Comparison of ENCODE assay signal across 9 cellular contexts in genomic region chr18:77208969-77209368, GRCh38. TPM values are rescaled to one million over a fixed set of nuclear protein-coding genes. Genes with fewer than 3 reads are reported as not detected.
DNase-seq lines count a peak whose midpoint lies in the region; ATAC-seq, FAIRE-seq and TF ChIP-seq lines count a peak whose summit lies in the region.
"Had no signal": no experiment of that assay in that cellular context is flagged by ENCODE, and none has a peak within 500 bp of the region (broad histone marks: within the 10 kb centered on the region; RNA-seq: fewer than 3 reads in every experiment).

No MANE protein-coding gene starts in this region.

- in situ Hi-C loops in GM12878 (cut with MboI) = no loop called here

- no TSS peak for BruUV-seq in GM12878 (replicated peaks; lab: Mats Ljungman, UMichigan)

- peak overlapping the region; percentile 36 for H3K4me2 ChIP-seq in GM12878 (ENCODE audit: control insufficient read depth, insufficient read depth)

- no peaks in the 10 kb centered on the region for H3K9me3 ChIP-seq in GM12878 (replicated peaks; ENCODE audit: control insufficient read depth, insufficient read depth, low read length)
- no peaks in the 10 kb centered on the region for H3K9me3 ChIP-seq in mucosa of descending colon

- TF ChIP-seq RAD21 in GM12878 (IDR thresholded peaks at IDR 0.05; ENCODE audit: insufficient read depth, low read depth, low read length) = no peak

- WGBS in GM12878 (ENCODE audit: insufficient coverage, insufficient replicate concordance, low lambda C conversion rate, missing lambda C conversion rate) = 0% methylated on average over 3 of the region's 4 CpGs

- ATAC-seq in HG02571 (IDR thresholded peaks at IDR 0.05; ENCODE audit: unreplicated experiment) = peak; percentile 70
- peak; percentile 85 for ATAC-seq in GM12878
- ATAC-seq in mucosa of descending colon = peak; percentile 79

- H3K36me3 ChIP-seq in GM12878 (ENCODE audit: control insufficient read depth in 2 of 2, insufficient read depth in 2 of 2, low read length in 1 of 2) = no peaks in the 10 kb centered on the region
- H3K36me3 ChIP-seq in mucosa of descending colon (ENCODE audit: low read depth) = no peaks in the 10 kb centered on the region
- H3K36me3 ChIP-seq: cardiac muscle cell had no signal

- DNase-seq in activated T-cell treated with anti-CD3 and anti-CD28 coated beads for 4 hours (peak; percentile 19), MV-4-11 (lab: John Stamatoyannopoulos, UW) (peak; percentile 68), GM12878 (ENCODE audit: low read depth, low spot score) (peak; percentile 34), mucosa of descending colon (peak in 1 of 3 donors; percentile 58), NCI-H1417 (lab: John Stamatoyannopoulos, UW) (no peak), HuH-7 (ENCODE audit: low spot score) (no peak)
- DNase-seq in activated T-cell treated with anti-CD3 and anti-CD28 coated beads, Interleukin-2, amount 50 U/mL, for 1 hour = no peak

- POLR2A ChIA-PET in GM12878 (lab: Charles Lee) = no interaction called here

- FAIRE-seq in GM12878 (lab: Jason Lieb, UNC) = peak; percentile 94

- H3K27me3 ChIP-seq in GM12878 (replicated peaks in 1 of 2; ENCODE audit: control insufficient read depth in 2 of 2, insufficient read depth in 2 of 2, low read length in 1 of 2) = no peaks in the 10 kb centered on the region
- H3K27me3 ChIP-seq: cardiac muscle cell had no signal

- TF ChIP-seq CTCF in GM12878 (IDR thresholded peaks at IDR 0.05 in 2 of 3, conservative IDR thresholded peaks at IDR 0.05 in 1 of 3; ENCODE audit: control insufficient read depth in 2 of 3, extremely low read depth in 1 of 3, insufficient read depth in 1 of 3, low read depth in 3 of 3, low read length in 3 of 3) = no peak
- no peak for TF ChIP-seq CTCF in mucosa of descending colon (IDR thresholded peaks at IDR 0.05)

- CTCF ChIA-PET in GM12878 (lab: Yijun Ruan, JAX) = interaction anchor here (1.1 to 7.6 kb wide), 7 partner anchors 12 to 406 kb away, joined by 3 to 143 read pairs (median 4); no protein-coding TSS in a partner anchor

- H3K4me3 ChIP-seq in GM12878 = 0 out of 2 replicates have a peak overlapping the region, but pooled peaks have one; percentile 4
- no peak overlapping the region for H3K4me3 ChIP-seq in mucosa of descending colon
- H3K4me3 ChIP-seq: cardiac muscle cell had no signal

- H3K4me1 ChIP-seq in GM12878 (ENCODE audit: control insufficient read depth, insufficient read depth, low read length) (peaks cover 4% of the 10 kb centered on the region), mucosa of descending colon (ENCODE audit: low read depth) (peaks cover 10% of the 10 kb centered on the region)

- SMC1A ChIA-PET in GM12878 (lab: Charles Lee; ENCODE audit: uncharacterized antibody, unreplicated experiment) = interaction anchor here (0.8 to 6.1 kb wide), 3 partner anchors 79 to 209 kb away, joined by 3 to 82 read pairs (median 24); no protein-coding TSS in a partner anchor

- intact Hi-C loops in GM12878 (cut with micrococcal nuclease; ENCODE audit: unreplicated experiment) = loop anchor here (2.0 to 10.0 kb wide), 3 partner anchors 84 to 404 kb away; no protein-coding TSS in a partner anchor
- intact Hi-C loops in mucosa of descending colon (cut with DNase I, micrococcal nuclease) = loop anchor here in 1 of 2 donors (10.0 kb wide), 1 partner anchor 204 kb away; no protein-coding TSS in a partner anchor

- H3K9ac ChIP-seq in GM12878 (ENCODE audit: control insufficient read depth, insufficient read depth, low read length) = peak overlapping the region; percentile 26; the same call in 1 of the 2 replicates

- no peaks in the 10 kb centered on the region for H3K79me2 ChIP-seq in GM12878 (ENCODE audit: control insufficient read depth, insufficient read depth, low read length)

- TF ChIP-seq POLR2A in GM12878 (IDR thresholded peaks at IDR 0.05; ENCODE audit: low read depth, low read length) = no peak

- peak overlapping the region; percentile 82 for H2AFZ ChIP-seq in GM12878 (ENCODE audit: control insufficient read depth, low read depth, low read length)

- H3K27ac ChIP-seq in GM12878 (ENCODE audit: control insufficient read depth, insufficient read depth) = peak overlapping the region; percentile 68
- H3K27ac ChIP-seq: cardiac muscle cell had no signal

- TF ChIP-seq EP300 in GM12878 (IDR thresholded peaks at IDR 0.05; ENCODE audit: borderline replicate concordance in 1 of 2, control insufficient read depth in 1 of 2, low read depth in 2 of 2, low read length in 2 of 2) = no peak

- no peaks in the 10 kb centered on the region for H4K20me1 ChIP-seq in GM12878 (ENCODE audit: control insufficient read depth, insufficient read depth)

- RAD21 ChIA-PET in GM12878 (lab: Charles Lee; ENCODE audit: unreplicated experiment) = interaction anchor here (5.8 kb wide), 1 partner anchor 206 kb away, joined by 126 read pairs; no protein-coding TSS in a partner anchor

TF ChIP-seq in GM12878, 131 proteins besides CTCF, POLR2A, EP300 and RAD21 (continues in another document):
- TF ChIP-seq ZNF274 (IDR thresholded peaks at IDR 0.05; ENCODE audit: insufficient read depth, insufficient read length) (no peak), TCF3 (IDR thresholded peaks at IDR 0.05; ENCODE audit: borderline replicate concordance, insufficient read depth, low read depth, low read length) (no peak), IRF5 (IDR thresholded peaks at IDR 0.05; ENCODE audit: borderline replicate concordance) (no peak), ETV6 (conservative IDR thresholded peaks at IDR 0.05 in 1 of 2, IDR thresholded peaks at IDR 0.05 in 1 of 2; ENCODE audit: borderline replicate concordance in 1 of 2, low read depth in 1 of 2) (peak in 1 of 2 experiments; percentile 26; a peak in 1 of 4 replicates), NBN (IDR thresholded peaks at IDR 0.05) (0 out of 2 replicates have a peak, but pooled peaks have one; percentile 52), SUPT20H (IDR thresholded peaks at IDR 0.05; ENCODE audit: borderline replicate concordance, control insufficient read depth, low read depth, low read length) (no peak), HDGF (IDR thresholded peaks at IDR 0.05) (peak; percentile 76; the same call in 1 of the 2 replicates), ZNF622 (IDR thresholded peaks at IDR 0.05) (no peak), ATF2 (IDR thresholded peaks at IDR 0.05; ENCODE audit: low read length) (no peak), NFIC (IDR thresholded peaks at IDR 0.05; ENCODE audit: low read depth, low read length) (0 out of 2 replicates have a peak, but pooled peaks have one; percentile 21), CBX3 (IDR thresholded peaks at IDR 0.05; ENCODE audit: borderline replicate concordance, low read depth) (no peak)
- TF ChIP-seq, protein P1, sequence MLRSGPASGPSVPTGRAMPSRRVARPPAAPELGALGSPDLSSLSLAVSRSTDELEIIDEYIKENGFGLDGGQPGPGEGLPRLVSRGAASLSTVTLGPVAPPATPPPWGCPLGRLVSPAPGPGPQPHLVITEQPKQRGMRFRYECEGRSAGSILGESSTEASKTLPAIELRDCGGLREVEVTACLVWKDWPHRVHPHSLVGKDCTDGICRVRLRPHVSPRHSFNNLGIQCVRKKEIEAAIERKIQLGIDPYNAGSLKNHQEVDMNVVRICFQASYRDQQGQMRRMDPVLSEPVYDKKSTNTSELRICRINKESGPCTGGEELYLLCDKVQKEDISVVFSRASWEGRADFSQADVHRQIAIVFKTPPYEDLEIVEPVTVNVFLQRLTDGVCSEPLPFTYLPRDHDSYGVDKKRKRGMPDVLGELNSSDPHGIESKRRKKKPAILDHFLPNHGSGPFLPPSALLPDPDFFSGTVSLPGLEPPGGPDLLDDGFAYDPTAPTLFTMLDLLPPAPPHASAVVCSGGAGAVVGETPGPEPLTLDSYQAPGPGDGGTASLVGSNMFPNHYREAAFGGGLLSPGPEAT (IDR thresholded peaks at IDR 0.05; ENCODE audit: low read depth) = 0 out of 2 replicates have a peak, but pooled peaks have one; percentile 24

RNA-seq across cellular contexts. Expression of gene GALR1, which starts 40.7 kb away (rescaled TPM):
- total RNA-seq in GM12878 (2013; cell fraction: nucleolus; rRNA removed) = not detected in 2 replicates
- not detected in 2 replicates for total RNA-seq in GM12878 (2014; rRNA removed)
- total RNA-seq in GM12878 (2014; rRNA removed; fragmentation: Illumina TruSeq; extraction: Trizol) = not detected in 2 replicates
- total RNA-seq in GM12878 (2021) = not detected in 2 replicates
- not detected for polyA plus RNA-seq in GM12878 (2011; ENCODE audit: low read depth)
- polyA plus RNA-seq in GM12878 (2011; rRNA removed) = not detected in 2 replicates
- not detected in 2 replicates for polyA plus RNA-seq in GM12878 (2011; cell fraction: cytosol; rRNA removed)
- polyA plus RNA-seq in GM12878 (2011; cell fraction: nucleus; rRNA removed) = not detected in 2 replicates
- not detected in 2 replicates for polyA plus RNA-seq in GM12878 (2012)
- not detected in 2 replicates for polyA plus RNA-seq in GM12878 (2014; fragmentation: Illumina TruSeq; extraction: Trizol)
- not detected for polyA plus RNA-seq in GM12878 (2014; fragmentation: Nextera tagmentation; extraction: Ambion mirVana)
- polyA plus RNA-seq in GM12878 (2014; rRNA removed) = not detected in 2 replicates
- polyA plus RNA-seq in GM12878 (2016; fragmentation: Nextera tagmentation; extraction: Ambion mirVana) = not detected
- polyA minus RNA-seq in GM12878 (2011; rRNA and poly(A)+ RNA removed) = not detected in 2 replicates
- polyA minus RNA-seq in GM12878 (2011; cell fraction: cytosol; rRNA and poly(A)+ RNA removed) = not detected in 2 replicates
- polyA minus RNA-seq in GM12878 (2011; cell fraction: nucleus; rRNA and poly(A)+ RNA removed) = not detected in 2 replicates
- under 1 TPM; 0.05 to 0.92 (median 0.06) TPM for total RNA-seq in mucosa of descending colon
- total RNA-seq: cardiac muscle cell had no signal
- polyA plus RNA-seq: cardiac muscle cell had no signal

Comparison
In these comparisons a context has a peak if more than half of its experiments do, and no peak if none do; other contexts are left out.
1. DNase-seq: peak in activated T-cell treated with anti-CD3 and anti-CD28 coated beads for 4 hours (single experiment), MV-4-11 (single experiment) and GM12878 (single experiment); none in activated T-cell treated with anti-CD3 and anti-CD28 coated beads, Interleukin-2, amount 50 U/mL, for 1 hour (single experiment), NCI-H1417 (0 of 3) and HuH-7 (single experiment).
2. Peak in every context shown above with its lines, with median percentiles within 50 percentile points of each other: ATAC-seq.